Comparison of ENCODE assay signal across 9 cellular contexts in the genomic region with DNA sequence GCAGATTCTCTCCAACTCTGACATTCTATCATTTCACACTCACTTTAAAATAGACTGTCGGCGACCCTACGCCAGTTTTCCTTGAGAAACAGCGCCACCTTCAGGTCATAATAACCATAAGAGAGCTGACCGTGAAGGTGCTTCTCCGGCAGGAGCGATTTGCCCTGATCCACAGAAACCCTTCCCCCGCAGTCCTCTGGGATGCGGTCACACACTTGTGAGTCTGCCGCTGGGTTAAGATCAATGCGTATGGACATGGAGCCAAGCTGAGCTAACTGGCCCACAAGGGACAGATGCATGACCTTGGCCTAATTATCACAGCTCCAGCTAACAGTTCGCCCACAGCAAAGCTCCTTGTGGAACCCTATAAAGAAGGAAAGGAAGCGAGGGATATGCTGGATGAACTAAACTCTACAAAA. TPM values are rescaled to one million over a fixed set of nuclear protein-coding genes. Genes with fewer than 3 reads are reported as not detected.
DNase-seq lines count a peak whose midpoint lies in the region; ATAC-seq and TF ChIP-seq lines count a peak whose summit lies in the region.
"Had no signal": no experiment of that assay in that cellular context is flagged by ENCODE, and none has a peak within 500 bp of the region (broad histone marks: within the 10 kb centered on the region; RNA-seq: fewer than 3 reads in every experiment).

No MANE protein-coding gene starts in this region.

- no peak overlapping the region for H3K4me3 Mint-ChIP-seq in CD8-positive, alpha-beta memory T cell
- no peak overlapping the region for H3K4me3 Mint-ChIP-seq in natural killer cell
- H3K4me3 Mint-ChIP-seq: T-helper 1 cell treated with Interleukin-12 subunit alpha and Interleukin-12 subunit beta and Interleukin-4 antibody, amounts not matched to agents 30 μg/mL and 1 μg/mL, for 36 hours had no signal

- peaks cover 14 to 22% (median 19%) of the 10 kb centered on the region in 3 donors for H3K4me1 Mint-ChIP-seq in CD8-positive, alpha-beta memory T cell
- H3K4me1 Mint-ChIP-seq in natural killer cell: peaks cover 8 to 16% of the 10 kb centered on the region in 2 donors

- intact Hi-C loops in natural killer cell (cut with micrococcal nuclease) (loop anchor here (5.0 kb wide), 3 partner anchors 255 to 410 kb away; no protein-coding TSS in a partner anchor), thyroid gland (cut with DNase I) (no loop called here)

- WGBS in thyroid gland, 2 donors: 13 to 15% methylated on average over 13 of the region's 13 CpGs

- peak; percentile 32 to 70 (median 40) for DNase-seq in CD8-positive, alpha-beta memory T cell
- DNase-seq in HT-29 (ENCODE audit: low spot score) (peak; percentile 78), NOMO-1 treated with DMSO at 0.1 percent for 48 hours (lab: John Stamatoyannopoulos, UW; ENCODE audit: unreplicated experiment) (peak; percentile 56), activated T-cell treated with anti-CD3 and anti-CD28 coated beads for 1 hour (ENCODE audit: low read depth) (peak; percentile 50), fibroblast of peridontal ligament (ENCODE audit: extremely low read depth) (peak; percentile 71), natural killer cell (no peak), thyroid gland (peak; percentile 64 to 69)

- peaks cover 7% of the 10 kb centered on the region for H3K4me1 ChIP-seq in CD8-positive, alpha-beta memory T cell (ENCODE audit: insufficient read depth, low read length)
- peaks cover 0 to 19% of the 10 kb centered on the region in 2 donors for H3K4me1 ChIP-seq in thyroid gland

- no peaks in the 10 kb centered on the region for H3K36me3 Mint-ChIP-seq in CD8-positive, alpha-beta memory T cell
- no peaks in the 10 kb centered on the region for H3K36me3 Mint-ChIP-seq in natural killer cell

- TF ChIP-seq POLR2A in thyroid gland (IDR thresholded peaks at IDR 0.05): no peak

- H3K9me3 Mint-ChIP-seq in CD8-positive, alpha-beta memory T cell: peaks cover 0 to 2% (median 0%) of the 10 kb centered on the region in 5 donors
- no peaks in the 10 kb centered on the region for H3K9me3 Mint-ChIP-seq in natural killer cell
- H3K9me3 Mint-ChIP-seq: T-helper 1 cell treated with Interleukin-12 subunit alpha and Interleukin-12 subunit beta and Interleukin-4 antibody, amounts not matched to agents 30 μg/mL and 1 μg/mL, for 36 hours had no signal

- POLR2A ChIA-PET in CD8-positive, alpha-beta memory T cell (lab: Charles Lee): interaction anchor here (0.8 kb wide), 1 partner anchor 165 kb away, joined by 3 read pairs; no protein-coding TSS in a partner anchor

- no peaks in the 10 kb centered on the region for H3K27me3 ChIP-seq in CD8-positive, alpha-beta memory T cell (ENCODE audit: insufficient read depth, low read length, poor library complexity, severe bottlenecking)
- no peaks in the 10 kb centered on the region for H3K27me3 ChIP-seq in thyroid gland

- peak in 2 of 3 donors; percentile 27 to 41 for ATAC-seq in natural killer cell
- ATAC-seq in HG03439 (IDR thresholded peaks at IDR 0.05; ENCODE audit: unreplicated experiment): no peak

- H3K27ac ChIP-seq in CD8-positive, alpha-beta memory T cell (ENCODE audit: low read depth, low read length): no peak overlapping the region
- H3K27ac ChIP-seq in thyroid gland: peak overlapping the region; percentile 22 to 48 (median 28)

- peaks cover 0 to 4% of the 10 kb centered on the region in 2 donors for H3K27me3 Mint-ChIP-seq in CD8-positive, alpha-beta memory T cell
- H3K27me3 Mint-ChIP-seq in natural killer cell (ENCODE audit: low read depth in 2 of 2): peaks cover 18 to 33% of the 10 kb centered on the region in 2 donors

- H3K4me3 ChIP-seq in CD8-positive, alpha-beta memory T cell (ENCODE audit: low read length): no peak overlapping the region
- H3K4me3 ChIP-seq in thyroid gland (replicated peaks in 1 of 3): no peak overlapping the region

- TF ChIP-seq CTCF in natural killer cell (IDR thresholded peaks at IDR 0.05) (peak; percentile 84), thyroid gland (IDR thresholded peaks at IDR 0.05) (peak; percentile 67 to 86 (median 77))

- no peaks in the 10 kb centered on the region for H3K9me3 ChIP-seq in CD8-positive, alpha-beta memory T cell (ENCODE audit: low read length)
- H3K9me3 ChIP-seq in thyroid gland: no peaks in the 10 kb centered on the region

- CTCF ChIA-PET in CD8-positive, alpha-beta memory T cell (lab: Charles Lee): interaction anchor here (0.6 to 4.2 kb wide), 34 partner anchors 11 to 425 kb away, joined by 3 to 33 read pairs (median 5); a partner anchor contains a TSS

- no peaks in the 10 kb centered on the region for H3K36me3 ChIP-seq in CD8-positive, alpha-beta memory T cell (ENCODE audit: insufficient read depth, low read length)
- no peaks in the 10 kb centered on the region for H3K36me3 ChIP-seq in thyroid gland

- no peak overlapping the region for H3K27ac Mint-ChIP-seq in CD8-positive, alpha-beta memory T cell
- no peak overlapping the region for H3K27ac Mint-ChIP-seq in natural killer cell
- H3K27ac Mint-ChIP-seq: T-helper 1 cell treated with Interleukin-12 subunit alpha and Interleukin-12 subunit beta and Interleukin-4 antibody, amounts not matched to agents 30 μg/mL and 1 μg/mL, for 36 hours had no signal

RNA-seq across cellular contexts. Expression of a gene that starts 32.8 kb away (rescaled TPM):
- total RNA-seq in CD8-positive, alpha-beta memory T cell: 10 to 100 TPM; 23.4 to 26.4 TPM
- 85.3 TPM for polyA plus RNA-seq in CD8-positive, alpha-beta memory T cell
- 1.2 and 1.6 TPM in 2 replicates for total RNA-seq in HT-29 (2014; rRNA removed; shearing (Covaris generic))
- total RNA-seq in natural killer cell (100 to 1,000 TPM in 1 of 3 donors, 10 to 100 TPM in 2; 65.4 to 105 (median 70.9) TPM), thyroid gland (10 to 100 TPM in 1 of 4 donors, 1 to 10 TPM in 3; 6.6 to 11.0 (median 7.8) TPM)
